ENCODE assay signal across 21 cellular contexts in the genomic region with DNA sequence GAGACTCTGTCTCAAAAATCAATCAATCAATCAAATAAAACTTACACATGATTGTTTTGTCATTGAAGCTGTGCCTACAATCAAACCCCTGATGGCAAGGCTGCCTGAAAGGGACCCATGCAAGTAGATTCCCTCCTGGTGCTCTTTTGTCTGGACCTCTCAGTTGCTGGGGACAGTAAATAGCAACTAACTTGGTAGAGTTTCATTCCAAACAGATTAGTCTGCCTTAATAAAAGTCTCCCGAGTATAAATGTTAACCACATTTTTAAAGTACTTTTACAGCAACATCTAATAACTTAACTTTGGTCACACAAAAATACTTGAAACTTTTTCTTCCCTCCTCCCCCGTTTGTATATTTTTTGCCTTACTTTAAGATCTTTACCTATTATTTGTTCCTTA.
"Had no signal": no experiment of that assay in that cellular context is flagged by ENCODE, and none has a peak within 500 bp of the region (broad histone marks: within the 10 kb centered on the region; RNA-seq: fewer than 3 reads in every experiment).

No MANE protein-coding gene starts in this region.

- H3K9me3 ChIP-seq: adrenal gland, ascending aorta had no signal

- H3K4me1 ChIP-seq: adrenal gland, ascending aorta, neural progenitor cell had no signal

- H3K4me3 ChIP-seq: adrenal gland, ascending aorta, gastroesophageal sphincter, neural progenitor cell, upper lobe of left lung had no signal

- H3K36me3 ChIP-seq: adrenal gland, ascending aorta, brain microvascular endothelial cell, gastroesophageal sphincter, neural progenitor cell, upper lobe of left lung had no signal

- DNase-seq: activated B cell treated with CpG ODN at 0.5 μM for 24 hours; activated CD4-positive, alpha-beta T cell treated with anti-CD3 and anti-CD28 coated beads for 36 hours; activated CD4-positive, alpha-beta T cell treated with anti-CD3 and anti-CD28 coated beads, Interleukin-2, amount 50 U/mL, for 4 hours; activated CD8-positive, alpha-beta memory T cell treated with anti-CD3 and anti-CD28 coated beads for 24 hours; activated CD8-positive, alpha-beta memory T cell treated with anti-CD3 and anti-CD28 coated beads, Interleukin-2, amount 50 U/mL, for 4 hours; activated naive CD4-positive, alpha-beta T cell; activated T-cell treated with anti-CD3 and anti-CD28 coated beads, Interleukin-2, amount 50 U/mL, for 24 hours; adrenal gland; brain microvascular endothelial cell; central memory CD4-positive, alpha-beta T cell; effector memory CD4-positive, alpha-beta T cell; left cardiac atrium; mesendoderm; naive thymus-derived CD4-positive, alpha-beta T cell; stimulated activated CD4-positive, alpha-beta T cell treated with anti-CD3 and anti-CD28 coated beads, Interleukin-4, amount 100 ng/mL, for 24 hours; stimulated activated naive CD4-positive, alpha-beta T cell treated with Interleukin-2 at 50 U/mL for 16 hours; T-helper 9 cell; upper lobe of left lung had no signal

- H3K27me3 ChIP-seq: adrenal gland, ascending aorta, brain microvascular endothelial cell, gastroesophageal sphincter, neural progenitor cell, upper lobe of left lung had no signal

- H3K27ac ChIP-seq: adrenal gland, ascending aorta, brain microvascular endothelial cell, gastroesophageal sphincter, neural progenitor cell, upper lobe of left lung had no signal
